8 cellular contexts compared by ENCODE assay signal in the genomic region with DNA sequence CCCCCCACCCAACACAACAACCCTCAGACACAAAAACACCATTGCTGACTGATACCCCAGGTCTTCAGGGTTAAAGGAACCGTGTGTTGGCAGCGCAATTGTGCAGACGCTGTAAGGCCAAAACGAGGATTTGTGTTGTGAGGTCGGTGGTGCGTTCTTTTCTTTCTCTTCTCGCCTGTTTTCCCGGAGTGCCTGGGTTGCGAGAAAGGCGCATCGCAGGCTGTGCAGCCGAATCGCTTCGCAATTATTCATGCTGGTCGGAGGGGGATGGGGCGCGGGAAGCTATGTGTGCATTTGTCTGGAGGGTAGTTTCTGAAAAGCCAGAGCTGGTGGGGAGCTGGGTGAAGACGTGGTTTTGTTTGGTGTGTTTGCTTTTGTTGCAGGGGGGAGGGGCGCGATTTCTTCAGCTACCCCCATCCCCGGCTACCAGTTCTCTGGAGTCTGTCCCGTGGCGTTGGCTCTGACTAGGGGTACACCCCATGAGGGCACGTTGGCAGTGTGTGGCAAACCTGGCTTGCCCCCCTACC.
DNase-seq lines count a peak whose midpoint lies in the region; ATAC-seq and TF ChIP-seq lines count a peak whose summit lies in the region.

No MANE protein-coding gene starts in this region.

- no peaks in the 10 kb centered on the region for H3K36me3 Mint-ChIP-seq in memory B cell

- H3K36me3 ChIP-seq in GM06990 (ENCODE audit: control insufficient read depth, insufficient read depth, low read length), result no peaks in the 10 kb centered on the region
- no peaks in the 10 kb centered on the region for H3K36me3 ChIP-seq in effector memory CD4-positive, alpha-beta T cell (ENCODE audit: control insufficient read depth, insufficient read depth, low read length)

- DNase-seq in GM06990 (ENCODE audit: extremely low read depth, insufficient read length) (peak; percentile 48), NCI-H146 (lab: John Stamatoyannopoulos, UW) (peak; percentile 63), memory B cell (ENCODE audit: low spot score in 2 of 2) (peak in 1 of 2 donors; percentile 48)
- peak; percentile 64 to 67 for DNase-seq in activated CD4-positive, alpha-beta T cell treated with anti-CD3 and anti-CD28 coated beads, Interleukin-2, amount 50 U/mL, for 4 hours
- peak; percentile 62 to 69 (median 65) for DNase-seq in effector memory CD4-positive, alpha-beta T cell
- peak; percentile 28 to 63 for DNase-seq in stimulated activated CD8-positive, alpha-beta memory T cell treated with anti-CD3 and anti-CD28 coated beads, Interleukin-2, amount 100 ng/mL, for 48 hours (ENCODE audit: low read depth in 2 of 2)

- ATAC-seq in memory B cell (ENCODE audit: low read depth) (peak; percentile 11), HG03159 (IDR thresholded peaks at IDR 0.05; ENCODE audit: unreplicated experiment) (no peak), HG03097 (IDR thresholded peaks at IDR 0.05; ENCODE audit: low FRiP score, unreplicated experiment) (no peak)

- H3K27me3 Mint-ChIP-seq in memory B cell, result peaks cover 7% of the 10 kb centered on the region

- H3K27ac Mint-ChIP-seq in memory B cell, result peak overlapping the region; percentile 42

- H3K4me1 Mint-ChIP-seq in memory B cell, result peaks cover 43% of the 10 kb centered on the region

- no peak for TF ChIP-seq CTCF in GM06990 (IDR thresholded peaks at IDR 0.05; ENCODE audit: insufficient read depth, low read length, poor library complexity, severe bottlenecking)

- H3K27me3 ChIP-seq in GM06990 (replicated peaks; ENCODE audit: control insufficient read depth, insufficient read depth, low read length), result no peaks in the 10 kb centered on the region; the same call in 1 of the 2 replicates
- no peaks in the 10 kb centered on the region for H3K27me3 ChIP-seq in effector memory CD4-positive, alpha-beta T cell (replicated peaks; ENCODE audit: control insufficient read depth, insufficient read depth, low read length, poor library complexity, severe bottlenecking)

- H3K9me3 Mint-ChIP-seq in memory B cell, result no peaks in the 10 kb centered on the region

- peak overlapping the region; percentile 65 for H3K4me3 ChIP-seq in GM06990 (replicated peaks; ENCODE audit: low read depth, low read length)
- peak overlapping the region; percentile 76 for H3K4me3 ChIP-seq in effector memory CD4-positive, alpha-beta T cell (ENCODE audit: insufficient read depth, low read depth, low read length, poor library complexity, severe bottlenecking)

- peaks cover 29% of the 10 kb centered on the region for H3K4me1 ChIP-seq in effector memory CD4-positive, alpha-beta T cell (ENCODE audit: control insufficient read depth, insufficient read depth, low read length, poor library complexity, severe bottlenecking)

- no peaks in the 10 kb centered on the region for H3K9me3 ChIP-seq in effector memory CD4-positive, alpha-beta T cell (ENCODE audit: control insufficient read depth, low read length)

- peak overlapping the region; percentile 98 for H3K27ac ChIP-seq in effector memory CD4-positive, alpha-beta T cell (ENCODE audit: insufficient read depth, low read length, poor library complexity, severe bottlenecking)

- H3K4me3 Mint-ChIP-seq in memory B cell, result peak overlapping the region; percentile 90
